Comparison of ENCODE assay signal across 17 cellular contexts in the genomic region with DNA sequence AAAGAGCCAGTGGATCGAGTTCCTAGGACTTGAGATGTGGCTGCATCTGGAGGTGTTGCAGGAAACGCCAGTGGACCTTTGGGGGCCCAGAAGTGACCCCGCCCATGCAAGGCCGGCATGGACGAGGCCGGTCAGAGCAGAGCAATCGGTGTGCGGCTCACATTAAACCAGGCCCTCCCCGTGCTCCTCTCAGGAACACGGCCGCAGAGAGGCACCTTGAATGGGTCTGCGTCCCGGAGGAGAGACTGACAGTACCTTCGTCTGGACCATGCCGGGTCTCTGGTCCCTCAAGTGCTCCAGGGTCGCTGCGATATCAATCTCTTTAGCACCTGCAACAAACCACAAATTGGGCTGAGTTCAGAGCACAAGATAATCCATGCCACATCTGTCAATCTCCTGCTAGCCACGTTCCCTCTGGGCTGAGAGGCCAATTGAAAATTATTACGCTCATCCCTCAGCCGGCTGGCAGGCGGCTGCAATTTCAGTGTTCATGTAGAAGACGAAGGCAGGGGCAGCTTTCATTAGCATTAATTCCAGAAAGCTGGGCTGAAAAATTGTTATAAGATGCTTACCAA.
"Had no signal": no experiment of that assay in that cellular context is flagged by ENCODE, and none has a peak within 500 bp of the region (broad histone marks: within the 10 kb centered on the region; RNA-seq: fewer than 3 reads in every experiment).

No MANE protein-coding gene starts in this region.

- H3K4me3 ChIP-seq: body of pancreas, right atrium auricular region had no signal

- H3K36me3 ChIP-seq: right atrium auricular region had no signal

- H3K27me3 ChIP-seq: body of pancreas, foreskin keratinocyte, neutrophil, right atrium auricular region had no signal

- H3K9me3 ChIP-seq: body of pancreas, neutrophil, right atrium auricular region had no signal

- DNase-seq: activated CD4-positive, alpha-beta T cell treated with anti-CD3 and anti-CD28 coated beads, Interleukin-2, amount 50 U/mL, for 48 hours; activated T-cell treated with anti-CD3 and anti-CD28 coated beads, Interleukin-2, amount 50 U/mL, for 24 hours; amniotic stem cell; body of pancreas; effector memory CD4-positive, alpha-beta T cell; foreskin keratinocyte; glutamatergic neuron; immature natural killer cell; naive B cell; small intestine; stimulated activated CD4-positive, alpha-beta T cell treated with anti-CD3 and anti-CD28 coated beads, Interleukin-4, amount 100 ng/mL, for 4 hours; stimulated activated CD8-positive, alpha-beta memory T cell treated with anti-CD3 and anti-CD28 coated beads, Interleukin-4, amount 100 ng/mL, for 48 hours; stimulated activated naive CD4-positive, alpha-beta T cell treated with Interleukin-2 at 50 U/mL for 16 hours; substantia nigra; trophoblast cell had no signal

- H3K27ac ChIP-seq: body of pancreas, foreskin keratinocyte, neutrophil, right atrium auricular region had no signal

- H3K4me1 ChIP-seq: body of pancreas, foreskin keratinocyte, right atrium auricular region had no signal
